In the genomic region with DNA sequence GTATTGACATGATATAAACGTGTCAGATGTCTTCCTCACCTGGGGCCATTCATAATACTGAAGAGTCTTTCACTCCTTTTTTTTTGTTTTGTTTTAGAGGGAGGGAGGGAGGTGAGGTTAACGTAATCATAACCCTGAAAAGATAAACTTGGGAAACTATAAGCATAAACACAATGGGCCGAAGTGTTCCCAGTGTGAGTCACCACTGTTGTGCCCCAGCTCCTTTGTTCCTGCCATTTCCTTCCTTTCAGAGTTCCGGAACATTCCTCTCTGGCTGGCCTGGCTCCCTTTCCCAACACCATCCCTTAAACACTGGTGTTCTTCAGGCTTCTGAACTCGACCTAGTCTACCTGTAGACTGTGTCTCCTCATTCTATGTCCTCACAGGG, we compare ENCODE assay signal across 1 cellular context.
TF ChIP-seq lines count a peak whose summit lies in the region.

No MANE protein-coding gene starts in this region.

TF ChIP-seq in H1, 55 proteins besides CTCF, POLR2A, EP300 and RAD21:
- TF ChIP-seq SIN3A (conservative IDR thresholded peaks at IDR 0.05 in 1 of 2, IDR thresholded peaks at IDR 0.05 in 1 of 2; ENCODE audit: low read depth in 1 of 2, low read length in 2 of 2) (no peak), SRF (IDR thresholded peaks at IDR 0.05; ENCODE audit: low read depth, low read length) (no peak), KDM5A (IDR thresholded peaks at IDR 0.05; ENCODE audit: low read length) (no peak), CEBPB (IDR thresholded peaks at IDR 0.05; ENCODE audit: low read depth, low read length) (no peak), ZNF274 (IDR thresholded peaks at IDR 0.05; ENCODE audit: borderline replicate concordance, extremely low read depth, low read length) (no peak), JUND (IDR thresholded peaks at IDR 0.05; ENCODE audit: low read length) (peak; percentile 77), BRCA1 (IDR thresholded peaks at IDR 0.05; ENCODE audit: low read depth, low read length) (no peak), HDAC2 (IDR thresholded peaks at IDR 0.05; ENCODE audit: borderline replicate concordance in 1 of 2, low read depth in 2 of 2, low read length in 2 of 2) (no peak), JUN (IDR thresholded peaks at IDR 0.05; ENCODE audit: low read depth, low read length) (0 out of 2 replicates have a peak, but pooled peaks have one; percentile 25), CHD2 (IDR thresholded peaks at IDR 0.05; ENCODE audit: low read length) (no peak)
- TF ChIP-seq, protein P1, sequence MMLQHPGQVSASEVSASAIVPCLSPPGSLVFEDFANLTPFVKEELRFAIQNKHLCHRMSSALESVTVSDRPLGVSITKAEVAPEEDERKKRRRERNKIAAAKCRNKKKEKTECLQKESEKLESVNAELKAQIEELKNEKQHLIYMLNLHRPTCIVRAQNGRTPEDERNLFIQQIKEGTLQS (IDR thresholded peaks at IDR 0.05; ENCODE audit: insufficient read depth, low read depth, low read length) = no peak
